In the genomic region with DNA sequence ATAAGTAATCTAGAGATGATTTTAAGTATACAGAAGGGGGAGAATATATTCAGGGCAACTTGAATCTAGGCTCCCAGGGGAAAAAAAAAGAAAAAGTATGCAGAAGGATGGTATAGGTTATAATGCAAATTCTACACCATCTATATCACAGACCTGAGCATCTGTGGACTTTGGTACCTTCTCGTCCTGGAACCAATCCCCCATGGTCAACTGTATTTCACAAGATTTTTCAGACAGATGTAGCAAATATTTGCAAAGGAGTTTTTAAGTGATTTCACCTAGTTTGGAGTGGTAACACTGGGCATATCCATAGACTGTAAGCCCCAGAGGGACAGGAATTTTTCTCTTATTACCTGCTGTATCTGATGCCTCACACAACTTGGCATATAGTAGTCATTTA, we compare ENCODE assay signal across 1 cellular context.
TF ChIP-seq lines count a peak whose summit lies in the region.

No MANE protein-coding gene starts in this region.

TF ChIP-seq in HepG2, 621 proteins besides CTCF, POLR2A, EP300 and RAD21 (continued from another document):
- TF ChIP-seq, protein P1, sequence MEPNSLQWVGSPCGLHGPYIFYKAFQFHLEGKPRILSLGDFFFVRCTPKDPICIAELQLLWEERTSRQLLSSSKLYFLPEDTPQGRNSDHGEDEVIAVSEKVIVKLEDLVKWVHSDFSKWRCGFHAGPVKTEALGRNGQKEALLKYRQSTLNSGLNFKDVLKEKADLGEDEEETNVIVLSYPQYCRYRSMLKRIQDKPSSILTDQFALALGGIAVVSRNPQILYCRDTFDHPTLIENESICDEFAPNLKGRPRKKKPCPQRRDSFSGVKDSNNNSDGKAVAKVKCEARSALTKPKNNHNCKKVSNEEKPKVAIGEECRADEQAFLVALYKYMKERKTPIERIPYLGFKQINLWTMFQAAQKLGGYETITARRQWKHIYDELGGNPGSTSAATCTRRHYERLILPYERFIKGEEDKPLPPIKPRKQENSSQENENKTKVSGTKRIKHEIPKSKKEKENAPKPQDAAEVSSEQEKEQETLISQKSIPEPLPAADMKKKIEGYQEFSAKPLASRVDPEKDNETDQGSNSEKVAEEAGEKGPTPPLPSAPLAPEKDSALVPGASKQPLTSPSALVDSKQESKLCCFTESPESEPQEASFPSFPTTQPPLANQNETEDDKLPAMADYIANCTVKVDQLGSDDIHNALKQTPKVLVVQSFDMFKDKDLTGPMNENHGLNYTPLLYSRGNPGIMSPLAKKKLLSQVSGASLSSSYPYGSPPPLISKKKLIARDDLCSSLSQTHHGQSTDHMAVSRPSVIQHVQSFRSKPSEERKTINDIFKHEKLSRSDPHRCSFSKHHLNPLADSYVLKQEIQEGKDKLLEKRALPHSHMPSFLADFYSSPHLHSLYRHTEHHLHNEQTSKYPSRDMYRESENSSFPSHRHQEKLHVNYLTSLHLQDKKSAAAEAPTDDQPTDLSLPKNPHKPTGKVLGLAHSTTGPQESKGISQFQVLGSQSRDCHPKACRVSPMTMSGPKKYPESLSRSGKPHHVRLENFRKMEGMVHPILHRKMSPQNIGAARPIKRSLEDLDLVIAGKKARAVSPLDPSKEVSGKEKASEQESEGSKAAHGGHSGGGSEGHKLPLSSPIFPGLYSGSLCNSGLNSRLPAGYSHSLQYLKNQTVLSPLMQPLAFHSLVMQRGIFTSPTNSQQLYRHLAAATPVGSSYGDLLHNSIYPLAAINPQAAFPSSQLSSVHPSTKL (CRISPR knock-in tag; IDR thresholded peaks at IDR 0.05), result 0 out of 2 replicates have a peak, but pooled peaks have one; percentile 10
- no peak for TF ChIP-seq MTF1 (CRISPR knock-in tag; IDR thresholded peaks at IDR 0.05)
TF ChIP-seq in HepG2: peak in this region for 5.
